17 cellular contexts compared by ENCODE assay signal in the genomic region with DNA sequence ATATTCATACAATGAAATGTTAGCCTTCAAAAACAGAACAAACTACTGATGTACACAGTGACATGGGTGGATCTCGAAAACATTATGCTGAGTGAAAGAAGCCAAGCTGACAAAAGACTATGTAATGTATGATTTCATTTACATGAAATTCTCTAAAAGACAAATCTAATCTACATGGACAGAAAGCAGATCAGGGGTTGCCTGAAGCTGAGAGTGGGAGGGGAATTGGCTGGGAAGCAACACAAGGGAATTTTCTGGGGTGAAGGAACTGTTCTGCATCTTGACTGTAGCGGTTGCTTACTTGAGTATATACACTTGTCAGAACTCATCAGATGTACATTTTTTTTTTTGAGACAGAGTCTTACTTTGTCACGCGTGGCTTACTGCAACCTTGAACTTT.
DNase-seq lines count a peak whose midpoint lies in the region; ATAC-seq and TF ChIP-seq lines count a peak whose summit lies in the region.
"Had no signal": no experiment of that assay in that cellular context is flagged by ENCODE, and none has a peak within 500 bp of the region (broad histone marks: within the 10 kb centered on the region; RNA-seq: fewer than 3 reads in every experiment).

No MANE protein-coding gene starts in this region.

- H3K79me2 ChIP-seq in GM23338 (replicated peaks; ENCODE audit: insufficient read depth) (no peaks in the 10 kb centered on the region), PC-9 (ENCODE audit: low read depth) (no peaks in the 10 kb centered on the region)

- no peak overlapping the region for H2BK5ac ChIP-seq in IMR-90 (ENCODE audit: low read depth, low read length, poor library complexity, severe bottlenecking)

- H3K4me1 Mint-ChIP-seq in GM23338 (peaks cover 33% of the 10 kb centered on the region), natural killer cell (no peaks in the 10 kb centered on the region)
- H3K4me1 Mint-ChIP-seq: B cell had no signal

- H3K27ac ChIP-seq in GM23338 (ENCODE audit: low read depth) = no peak overlapping the region
- no peak overlapping the region for H3K27ac ChIP-seq in IMR-90 (ENCODE audit: insufficient read depth, low read length)
- H3K27ac ChIP-seq in PC-9 = peak overlapping the region; percentile 86; the same call in 1 of the 2 replicates
- H3K27ac ChIP-seq: HL-60 had no signal

- H3K18ac ChIP-seq in IMR-90 (ENCODE audit: low read depth, low read length) = no peak overlapping the region

- TF ChIP-seq CTCF in GM23338 (conservative IDR thresholded peaks at IDR 0.05; ENCODE audit: low read depth in 2 of 2) = no peak
- TF ChIP-seq CTCF in IMR-90 (conservative IDR thresholded peaks at IDR 0.05; ENCODE audit: low read depth, low read length) = no peak
- TF ChIP-seq CTCF in PC-9 (conservative IDR thresholded peaks at IDR 0.05) = no peak
- no peak for TF ChIP-seq CTCF in natural killer cell (IDR thresholded peaks at IDR 0.05)

- H3K27ac Mint-ChIP-seq in GM23338 (no peak overlapping the region), natural killer cell (no peak overlapping the region)
- H3K27ac Mint-ChIP-seq: B cell; CD4-positive, alpha-beta T cell had no signal

- H3K4me2 ChIP-seq in GM23338 (0 out of 2 replicates have a peak overlapping the region, but pooled peaks have one; percentile 1), IMR-90 (ENCODE audit: low read depth, low read length) (no peak overlapping the region), PC-9 (peak overlapping the region; percentile 60; the same call in 1 of the 2 replicates)

- no peaks in the 10 kb centered on the region for H3K36me3 ChIP-seq in GM23338 (ENCODE audit: insufficient read depth)
- H3K36me3 ChIP-seq in IMR-90 (ENCODE audit: control insufficient read depth, insufficient read depth, low read length) = no peaks in the 10 kb centered on the region
- no peaks in the 10 kb centered on the region for H3K36me3 ChIP-seq in PC-9 (ENCODE audit: low read depth)

- H3K4me1 ChIP-seq in GM23338 (ENCODE audit: insufficient read depth) = peaks cover 13% of the 10 kb centered on the region
- peaks cover 8% of the 10 kb centered on the region for H3K4me1 ChIP-seq in IMR-90 (ENCODE audit: control insufficient read depth, insufficient read depth, low read length)
- H3K4me1 ChIP-seq in PC-9 (replicated peaks; ENCODE audit: insufficient read depth) = peaks cover 24% of the 10 kb centered on the region

- peaks cover 2% of the 10 kb centered on the region for H3K27me3 Mint-ChIP-seq in GM23338 (ENCODE audit: insufficient read depth, low read depth, poor library complexity)
- H3K27me3 Mint-ChIP-seq in natural killer cell (ENCODE audit: low read depth in 2 of 2) = peaks cover 5 to 18% of the 10 kb centered on the region in 2 donors

- H3K4me3 ChIP-seq in GM23338 (no peak overlapping the region), IMR-90 (ENCODE audit: insufficient read depth, low read depth, low read length) (no peak overlapping the region), PC-9 (no peak overlapping the region)

- H3K23ac ChIP-seq in IMR-90 (ENCODE audit: low read depth, low read length) = no peak overlapping the region

- intact Hi-C loops in IMR-90 (cut with micrococcal nuclease) = no loop called here
- intact Hi-C loops in PC-9 (cut with micrococcal nuclease; ENCODE audit: unreplicated experiment) = loop anchor here (5.0 kb wide), 2 partner anchors 106 to 201 kb away; no protein-coding TSS in a partner anchor
- intact Hi-C loops in natural killer cell (cut with micrococcal nuclease) = no loop called here

- ATAC-seq in GM23338 (no peak), IMR-90 (ENCODE audit: low read depth) (no peak), natural killer cell (no peak)

- in situ Hi-C loops in IMR-90 (cut with MboI; ENCODE audit: low sequenced_read_pairs) = no loop called here
- in situ Hi-C loops in G401 (cut with HindIII; ENCODE audit: low sequenced_read_pairs) = no loop called here

- CTCF ChIA-PET in IMR-90 (lab: Yijun Ruan, JAX) = no interaction called here
- CTCF ChIA-PET in PC-9 (lab: Charles Lee) = no interaction called here

- no peak overlapping the region for H4K91ac ChIP-seq in IMR-90 (ENCODE audit: insufficient read depth, low read depth, low read length)

- H3K36me3 Mint-ChIP-seq in GM23338 (ENCODE audit: low read depth) (no peaks in the 10 kb centered on the region), natural killer cell (no peaks in the 10 kb centered on the region)

- no peak overlapping the region for H3K4ac ChIP-seq in IMR-90 (ENCODE audit: low read depth, low read length)

- no peaks in the 10 kb centered on the region for H3K9me3 Mint-ChIP-seq in GM23338
- no peaks in the 10 kb centered on the region for H3K9me3 Mint-ChIP-seq in natural killer cell
- H3K9me3 Mint-ChIP-seq: CD4-positive, alpha-beta T cell had no signal

- DNase-seq in GM23338 (ENCODE audit: low spot score) = no peak
- no peak for DNase-seq in IMR-90
- no peak for DNase-seq in PC-9
- peak; percentile 83 for DNase-seq in dedifferentiated amniotic fluid mesenchymal stem cell (ENCODE audit: extremely low spot score)
- no peak for DNase-seq in natural killer cell
- DNase-seq in D341Med (ENCODE audit: low spot score) = no peak
- no peak for DNase-seq in HuH-7 (ENCODE audit: low spot score)
- DNase-seq in G401 (ENCODE audit: low spot score) = no peak
- DNase-seq: C1 segment of cervical spinal cord; CD4-positive, alpha-beta T cell; DMS153; DMS79 treated with DMSO at 0.1 percent for 48 hours; EL; GDM1; HCEC 1CT had no signal

- H2AFZ ChIP-seq in GM23338 (no peak overlapping the region), IMR-90 (replicated peaks; ENCODE audit: low read length, poor library complexity) (no peak overlapping the region), PC-9 (no peak overlapping the region)

- no peak for TF ChIP-seq POLR2A in IMR-90 (IDR thresholded peaks at IDR 0.05; ENCODE audit: low read depth, low read length)

- 0 out of 2 replicates have a peak, but pooled peaks cover 9% of the 10 kb centered on the region for H3K9me2 ChIP-seq in GM23338 (ENCODE audit: insufficient read depth)
- H3K9me2 ChIP-seq in PC-9 (ENCODE audit: insufficient read depth) = no peaks in the 10 kb centered on the region

- H3K4me3 Mint-ChIP-seq in GM23338 = no peak overlapping the region
- no peak overlapping the region for H3K4me3 Mint-ChIP-seq in natural killer cell
- H3K4me3 Mint-ChIP-seq: B cell; CD4-positive, alpha-beta T cell had no signal

- WGBS in IMR-90 (ENCODE audit: extremely low coverage in 2 of 2, insufficient read length in 1 of 2), 2 experiments = 100% methylated on average over 2 of the region's 4 CpGs; no CpG with 5 or more reads in 1 of the 2 experiments

- H3K9me1 ChIP-seq in IMR-90 (ENCODE audit: insufficient read depth, low read length) = peaks cover 4% of the 10 kb centered on the region; the same call in 1 of the 2 replicates

- H4K8ac ChIP-seq in IMR-90 (ENCODE audit: low read depth in 2 of 2, low read length in 2 of 2) = no peak overlapping the region

- BruUV-seq in IMR-90 (replicated peaks; lab: Mats Ljungman, UMichigan) (no TSS peak), PC-9 (replicated peaks; lab: Mats Ljungman, UMichigan) (no TSS peak)

- no peak overlapping the region for H3K56ac ChIP-seq in IMR-90 (ENCODE audit: extremely low read depth, insufficient read depth, low read length)

- H2BK15ac ChIP-seq in IMR-90 (ENCODE audit: low read depth, low read length) = 0 out of 3 replicates have a peak overlapping the region, but pooled peaks have one; percentile 13

- no peak overlapping the region for H2BK20ac ChIP-seq in IMR-90 (ENCODE audit: low read depth, low read length)

- H4K20me1 ChIP-seq in GM23338 (replicated peaks; ENCODE audit: insufficient read depth) = no peaks in the 10 kb centered on the region
- H4K20me1 ChIP-seq in IMR-90 (ENCODE audit: insufficient read depth, low read length) = no peaks in the 10 kb centered on the region
- H4K20me1 ChIP-seq in PC-9 (ENCODE audit: insufficient read depth) = no peaks in the 10 kb centered on the region

- dilution Hi-C loops in IMR-90 (cut with HindIII; ENCODE audit: low sequenced_read_pairs, unreplicated experiment) = no loop called here

- TF ChIP-seq RAD21 in IMR-90 (IDR thresholded peaks at IDR 0.05; ENCODE audit: low read length) = no peak

- no peaks in the 10 kb centered on the region for H3K79me1 ChIP-seq in IMR-90 (ENCODE audit: low read depth in 1 of 2, low read length in 2 of 2)

- H3K9me3 ChIP-seq in IMR-90 (ENCODE audit: control insufficient read depth, insufficient read depth, low read length) = no peaks in the 10 kb centered on the region
- H3K9me3 ChIP-seq in PC-9 (ENCODE audit: insufficient read depth, low read depth) = no peaks in the 10 kb centered on the region

- no peak overlapping the region for H2AK9ac ChIP-seq in IMR-90 (replicated peaks; ENCODE audit: low read depth, low read length, poor library complexity)

- no peak overlapping the region for H2AK5ac ChIP-seq in IMR-90 (ENCODE audit: low read depth, low read length)

- no peaks in the 10 kb centered on the region for H3F3A ChIP-seq in GM23338 (replicated peaks; ENCODE audit: low read depth)
- H3F3A ChIP-seq in PC-9 (ENCODE audit: insufficient read depth, low read depth) = peaks cover 25% of the 10 kb centered on the region

- H4K5ac ChIP-seq in IMR-90 (ENCODE audit: low read depth, low read length) = no peak overlapping the region

- H3K27me3 ChIP-seq in GM23338 (ENCODE audit: insufficient read depth) (no peaks in the 10 kb centered on the region), IMR-90 (ENCODE audit: control insufficient read depth, insufficient read depth, low read length) (no peaks in the 10 kb centered on the region; the same call in 1 of the 2 replicates), PC-9 (ENCODE audit: insufficient read depth, low read depth) (no peaks in the 10 kb centered on the region)

- no peak overlapping the region for H3K14ac ChIP-seq in IMR-90 (replicated peaks; ENCODE audit: low read depth, low read length)

- POLR2A ChIA-PET in IMR-90 (lab: Charles Lee; ENCODE audit: unreplicated experiment) = no interaction called here
- POLR2A ChIA-PET in PC-9 (lab: Charles Lee; ENCODE audit: unreplicated experiment) = interaction anchor here (0.5 kb wide), 1 partner anchor 179 kb away, joined by 3 read pairs; no protein-coding TSS in a partner anchor

- no peak overlapping the region for H2BK120ac ChIP-seq in IMR-90 (ENCODE audit: low read depth, low read length)

- no peak overlapping the region for H3K9ac ChIP-seq in IMR-90 (ENCODE audit: low read depth, low read length)

TF ChIP-seq in GM23338, 12 proteins besides CTCF, POLR2A, EP300 and RAD21 (continues in another document):
- TF ChIP-seq STAT1 (IDR thresholded peaks at IDR 0.05; ENCODE audit: unreplicated experiment) = no peak
- TF ChIP-seq NANOG (IDR thresholded peaks at IDR 0.05; ENCODE audit: borderline replicate concordance) = no peak
- no peak for TF ChIP-seq JUNB (IDR thresholded peaks at IDR 0.05; ENCODE audit: unreplicated experiment)
- TF ChIP-seq POLR2AphosphoS5 (IDR thresholded peaks at IDR 0.05; ENCODE audit: low read depth) = no peak
- TF ChIP-seq EZH2 (IDR thresholded peaks at IDR 0.05; ENCODE audit: low read depth, unreplicated experiment) = no peak
